In the genomic region with DNA sequence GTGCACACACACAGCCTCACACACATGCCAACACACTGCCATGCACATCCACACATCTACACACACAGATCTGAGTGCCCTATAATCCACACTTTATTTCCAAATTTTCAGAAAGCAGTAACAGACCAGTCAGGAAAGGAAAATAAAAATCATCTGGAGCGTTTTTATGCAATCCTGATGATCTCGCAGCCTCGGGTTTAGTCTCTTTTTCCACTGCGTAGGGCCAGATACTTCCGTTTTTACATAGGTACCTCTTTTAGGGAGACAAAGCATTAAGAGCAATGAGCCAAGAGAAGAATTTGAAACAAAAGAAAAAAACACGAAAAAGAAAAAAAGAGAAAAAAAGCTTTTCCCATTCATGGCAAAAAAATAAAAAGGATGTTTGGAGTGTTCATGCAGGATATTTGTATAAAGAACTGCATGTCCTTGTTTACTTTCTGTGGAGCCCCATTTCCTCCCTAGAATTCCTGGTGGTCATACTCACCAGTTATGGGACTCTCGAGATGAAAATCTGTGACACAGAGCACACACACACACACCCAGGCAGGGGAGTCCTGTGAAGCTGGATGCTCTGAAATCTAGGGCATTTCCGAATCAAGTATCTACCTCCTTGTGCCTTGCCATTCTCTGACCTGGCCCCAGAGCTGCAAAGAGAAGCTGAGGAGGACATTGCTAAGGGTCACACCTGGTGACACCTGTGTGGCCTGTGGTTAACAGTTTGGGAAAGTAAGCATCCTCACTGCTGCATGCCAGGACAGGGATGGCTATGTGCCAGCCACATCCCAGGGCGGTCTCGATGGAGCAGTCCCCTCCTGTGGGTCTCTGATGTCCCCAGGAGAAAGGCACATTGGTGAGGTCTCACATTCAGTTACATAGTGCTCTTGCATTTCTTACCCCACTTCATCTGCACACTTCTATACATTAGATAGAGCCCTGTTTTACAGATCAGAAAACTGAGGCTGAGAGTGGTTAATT, we compare ENCODE assay signal across 1 cellular context.
TF ChIP-seq lines count a peak whose summit lies in the region.

No MANE protein-coding gene starts in this region.

TF ChIP-seq in SK-N-SH, 30 proteins besides CTCF, POLR2A, EP300 and RAD21:
- TF ChIP-seq, protein P1, sequence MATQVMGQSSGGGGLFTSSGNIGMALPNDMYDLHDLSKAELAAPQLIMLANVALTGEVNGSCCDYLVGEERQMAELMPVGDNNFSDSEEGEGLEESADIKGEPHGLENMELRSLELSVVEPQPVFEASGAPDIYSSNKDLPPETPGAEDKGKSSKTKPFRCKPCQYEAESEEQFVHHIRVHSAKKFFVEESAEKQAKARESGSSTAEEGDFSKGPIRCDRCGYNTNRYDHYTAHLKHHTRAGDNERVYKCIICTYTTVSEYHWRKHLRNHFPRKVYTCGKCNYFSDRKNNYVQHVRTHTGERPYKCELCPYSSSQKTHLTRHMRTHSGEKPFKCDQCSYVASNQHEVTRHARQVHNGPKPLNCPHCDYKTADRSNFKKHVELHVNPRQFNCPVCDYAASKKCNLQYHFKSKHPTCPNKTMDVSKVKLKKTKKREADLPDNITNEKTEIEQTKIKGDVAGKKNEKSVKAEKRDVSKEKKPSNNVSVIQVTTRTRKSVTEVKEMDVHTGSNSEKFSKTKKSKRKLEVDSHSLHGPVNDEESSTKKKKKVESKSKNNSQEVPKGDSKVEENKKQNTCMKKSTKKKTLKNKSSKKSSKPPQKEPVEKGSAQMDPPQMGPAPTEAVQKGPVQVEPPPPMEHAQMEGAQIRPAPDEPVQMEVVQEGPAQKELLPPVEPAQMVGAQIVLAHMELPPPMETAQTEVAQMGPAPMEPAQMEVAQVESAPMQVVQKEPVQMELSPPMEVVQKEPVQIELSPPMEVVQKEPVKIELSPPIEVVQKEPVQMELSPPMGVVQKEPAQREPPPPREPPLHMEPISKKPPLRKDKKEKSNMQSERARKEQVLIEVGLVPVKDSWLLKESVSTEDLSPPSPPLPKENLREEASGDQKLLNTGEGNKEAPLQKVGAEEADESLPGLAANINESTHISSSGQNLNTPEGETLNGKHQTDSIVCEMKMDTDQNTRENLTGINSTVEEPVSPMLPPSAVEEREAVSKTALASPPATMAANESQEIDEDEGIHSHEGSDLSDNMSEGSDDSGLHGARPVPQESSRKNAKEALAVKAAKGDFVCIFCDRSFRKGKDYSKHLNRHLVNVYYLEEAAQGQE (IDR thresholded peaks at IDR 0.05; ENCODE audit: low read depth, low read length) = no peak
- TF ChIP-seq, protein P2, sequence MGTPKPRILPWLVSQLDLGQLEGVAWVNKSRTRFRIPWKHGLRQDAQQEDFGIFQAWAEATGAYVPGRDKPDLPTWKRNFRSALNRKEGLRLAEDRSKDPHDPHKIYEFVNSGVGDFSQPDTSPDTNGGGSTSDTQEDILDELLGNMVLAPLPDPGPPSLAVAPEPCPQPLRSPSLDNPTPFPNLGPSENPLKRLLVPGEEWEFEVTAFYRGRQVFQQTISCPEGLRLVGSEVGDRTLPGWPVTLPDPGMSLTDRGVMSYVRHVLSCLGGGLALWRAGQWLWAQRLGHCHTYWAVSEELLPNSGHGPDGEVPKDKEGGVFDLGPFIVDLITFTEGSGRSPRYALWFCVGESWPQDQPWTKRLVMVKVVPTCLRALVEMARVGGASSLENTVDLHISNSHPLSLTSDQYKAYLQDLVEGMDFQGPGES (IDR thresholded peaks at IDR 0.05; ENCODE audit: low read depth, low read length) = no peak
- TF ChIP-seq FOSL2 (IDR thresholded peaks at IDR 0.05; ENCODE audit: borderline replicate concordance, low read depth) (no peak), RFX5 (IDR thresholded peaks at IDR 0.05; ENCODE audit: low read length) (no peak), TEAD4 (IDR thresholded peaks at IDR 0.05; ENCODE audit: borderline replicate concordance, insufficient read depth) (no peak), RXRA (IDR thresholded peaks at IDR 0.05; ENCODE audit: borderline replicate concordance, low read depth) (no peak)
